ENCODE assay signal across 22 cellular contexts in genomic region chr5:117359895-117360294, GRCh38.
DNase-seq lines count a peak whose midpoint lies in the region; ATAC-seq, FAIRE-seq and TF ChIP-seq lines count a peak whose summit lies in the region.
"Had no signal": no experiment of that assay in that cellular context is flagged by ENCODE, and none has a peak within 500 bp of the region (broad histone marks: within the 10 kb centered on the region; RNA-seq: fewer than 3 reads in every experiment).

No MANE protein-coding gene starts in this region.

- DNase-seq in WTC11 (ENCODE audit: low spot score) (no peak), kidney (no peak), NCI-H2081 treated with DMSO at 0.1 percent for 48 hours (lab: John Stamatoyannopoulos, UW) (no peak), SKM-1 treated with dmso at 0.1 percent for 144 hours (lab: John Stamatoyannopoulos, UW; ENCODE audit: unreplicated experiment) (no peak), SHP77 treated with DMSO at 0.1 percent for 48 hours (lab: John Stamatoyannopoulos, UW) (no peak)
- DNase-seq in stimulated activated CD4-positive, alpha-beta T cell treated with anti-CD3 and anti-CD28 coated beads, Interleukin-1b, Interleukin-23, amount 100 ng/mL, for 48 hours: no peak
- DNase-seq: 8988T; AML-193; Caco-2; Calu3; CD4-positive, alpha-beta T cell; CD8-positive, alpha-beta T cell; DMS79 treated with DMSO at 0.1 percent for 48 hours; GDM1 had no signal

- intact Hi-C loops in kidney (cut with DNase I): no loop called here

- CTCF ChIA-PET in WTC11 (lab: Charles Lee): no interaction called here

- ATAC-seq in WTC11: no peak
- ATAC-seq: A549; CD8-positive, alpha-beta T cell; GM12878 had no signal

- H3K27me3 Mint-ChIP-seq in WTC11 (ENCODE audit: low read depth): no peaks in the 10 kb centered on the region
- H3K27me3 Mint-ChIP-seq: B cell; CD4-positive, alpha-beta T cell had no signal

- no peaks in the 10 kb centered on the region for H3K4me1 ChIP-seq in kidney (ENCODE audit: control insufficient read depth in 1 of 2, insufficient read depth in 1 of 2, low read depth in 1 of 2, low read length in 2 of 2)
- H3K4me1 ChIP-seq: A549; BLaER1 treated with 17β-estradiol and CSF1 and Interleukin-3, amounts not matched to agents 10 nM and 100 nM; Caco-2 had no signal

- no peak for TF ChIP-seq CTCF in WTC11 (IDR thresholded peaks at IDR 0.05)
- no peak for TF ChIP-seq CTCF in kidney (IDR thresholded peaks at IDR 0.05; ENCODE audit: borderline replicate concordance, extremely low read depth, insufficient read depth)

- H3K9me3 Mint-ChIP-seq in WTC11: no peaks in the 10 kb centered on the region
- H3K9me3 Mint-ChIP-seq: CD4-positive, alpha-beta T cell had no signal

- no peak overlapping the region for H3K27ac ChIP-seq in kidney (ENCODE audit: low read depth in 2 of 2, low read length in 2 of 2)
- H3K27ac ChIP-seq: A549; BLaER1 treated with 17β-estradiol and CSF1 and Interleukin-3, amounts not matched to agents 10 nM and 100 nM; C4-2B had no signal

- H3K36me3 ChIP-seq in kidney (ENCODE audit: control insufficient read depth in 1 of 2, insufficient read depth in 2 of 2, low read length in 2 of 2): no peaks in the 10 kb centered on the region
- H3K36me3 ChIP-seq: BLaER1 treated with 17β-estradiol and CSF1 and Interleukin-3, amounts not matched to agents 10 nM and 100 nM had no signal

- POLR2A ChIA-PET in WTC11 (lab: Charles Lee): no interaction called here

- H3K36me3 Mint-ChIP-seq in WTC11: no peaks in the 10 kb centered on the region
- H3K36me3 Mint-ChIP-seq: CD8-positive, alpha-beta T cell had no signal

- H3K27ac Mint-ChIP-seq in WTC11: no peak overlapping the region
- H3K27ac Mint-ChIP-seq: B cell; CD4-positive, alpha-beta T cell; CD8-positive, alpha-beta T cell had no signal

- no peak overlapping the region for H3K4me3 Mint-ChIP-seq in WTC11
- H3K4me3 Mint-ChIP-seq: B cell; CD4-positive, alpha-beta T cell; CD8-positive, alpha-beta T cell had no signal

- no peaks in the 10 kb centered on the region for H3K9me3 ChIP-seq in kidney (ENCODE audit: control insufficient read depth in 1 of 2, low read length in 2 of 2)
- H3K9me3 ChIP-seq: A549; BLaER1 treated with 17β-estradiol and CSF1 and Interleukin-3, amounts not matched to agents 10 nM and 100 nM; Caco-2 had no signal

- FAIRE-seq in G401.6 (lab: Jason Lieb, UNC): peak; percentile 8
- peak; percentile 81 for FAIRE-seq in kidney (lab: Jason Lieb, UNC)
- FAIRE-seq: A549, GM12878, GM12892, GM18507 had no signal

- no peak overlapping the region for H3K9ac ChIP-seq in kidney (ENCODE audit: low read length in 2 of 2)
- H3K9ac ChIP-seq: BLaER1 treated with 17β-estradiol and CSF1 and Interleukin-3, amounts not matched to agents 10 nM and 100 nM had no signal

- H3K4me3 ChIP-seq in kidney (ENCODE audit: low read length in 2 of 2): no peak overlapping the region
- H3K4me3 ChIP-seq: A549; BLaER1 treated with 17β-estradiol and CSF1 and Interleukin-3, amounts not matched to agents 10 nM and 100 nM; GM12878 had no signal

- H3K4me1 Mint-ChIP-seq in WTC11: peaks cover 5% of the 10 kb centered on the region
- H3K4me1 Mint-ChIP-seq: B cell had no signal

TF ChIP-seq in WTC11, 78 proteins besides CTCF, POLR2A, EP300 and RAD21:
- peak; percentile 91 for TF ChIP-seq HMGA2 (CRISPR knock-in tag; IDR thresholded peaks at IDR 0.05)
- no peak for TF ChIP-seq FOXP1 (CRISPR knock-in tag; IDR thresholded peaks at IDR 0.05; ENCODE audit: borderline replicate concordance)
- no peak for TF ChIP-seq TP53 (CRISPR knock-in tag; IDR thresholded peaks at IDR 0.05)
